In genomic region chr15:73014904-73015303, GRCh38 we compare ENCODE assay signal across 1 cellular context.
TF ChIP-seq lines count a peak whose summit lies in the region.

No MANE protein-coding gene starts in this region.

TF ChIP-seq in IMR-90, 13 proteins besides CTCF, POLR2A, EP300 and RAD21 (continued from another document):
- TF ChIP-seq ELK1 (IDR thresholded peaks at IDR 0.05; ENCODE audit: borderline replicate concordance, low read depth, low read length) (no peak), FOS (IDR thresholded peaks at IDR 0.05; ENCODE audit: low read depth, low read length) (no peak), MAZ (IDR thresholded peaks at IDR 0.05; ENCODE audit: borderline replicate concordance, low read depth, low read length) (no peak), RFX5 (IDR thresholded peaks at IDR 0.05; ENCODE audit: low read depth, low read length) (no peak)
